18 cellular contexts compared by ENCODE assay signal in genomic region chr12:6861391-6861790, GRCh38. TPM values are rescaled to one million over a fixed set of nuclear protein-coding genes. Genes with fewer than 3 reads are reported as not detected.
A peak's percentile ranks its signal among the peaks of the same experiment; 100 is the strongest.
DNase-seq lines count a peak whose midpoint lies in the region; ATAC-seq and TF ChIP-seq lines count a peak whose summit lies in the region.
"Had no signal": no experiment of that assay in that cellular context is flagged by ENCODE, and none has a peak within 500 bp of the region (broad histone marks: within the 10 kb centered on the region; RNA-seq: fewer than 3 reads in every experiment).

No MANE protein-coding gene starts in this region.

- no peaks in the 10 kb centered on the region for H3K9me3 Mint-ChIP-seq in CD4-positive, alpha-beta T cell
- peaks cover 11% of the 10 kb centered on the region for H3K9me3 Mint-ChIP-seq in glutamatergic neuron (ENCODE audit: unreplicated experiment)
- H3K9me3 Mint-ChIP-seq: CD8-positive, alpha-beta T cell had no signal

- H3K36me3 Mint-ChIP-seq in CD4-positive, alpha-beta T cell (ENCODE audit: low read depth) = peaks cover 86% of the 10 kb centered on the region
- H3K36me3 Mint-ChIP-seq in T-helper 17 cell (ENCODE audit: low read depth) = peaks cover 8% of the 10 kb centered on the region
- peaks cover 4% of the 10 kb centered on the region for H3K36me3 Mint-ChIP-seq in glutamatergic neuron (ENCODE audit: unreplicated experiment)

- no peak overlapping the region for H3K27ac Mint-ChIP-seq in CD4-positive, alpha-beta T cell
- H3K27ac Mint-ChIP-seq in T-helper 17 cell = peak overlapping the region; percentile 14
- H3K27ac Mint-ChIP-seq in glutamatergic neuron (ENCODE audit: unreplicated experiment) = no peak overlapping the region
- H3K27ac Mint-ChIP-seq: CD8-positive, alpha-beta T cell had no signal

- POLR2A ChIA-PET in CD4-positive, alpha-beta T cell (lab: Charles Lee) = interaction anchor here (0.8 kb wide), 1 partner anchor 82 kb away, joined by 4 read pairs; the partner anchor contains the start of genes C12orf57 and RNU7-1

- DNase-seq in CD4-positive, alpha-beta T cell = no peak
- DNase-seq in T-helper 17 cell = no peak
- no peak for DNase-seq in glutamatergic neuron
- DNase-seq in osteoblast (ENCODE audit: insufficient read length, low spot score, missing footprints) = peak; percentile 25
- DNase-seq in germinal center (ENCODE audit: low spot score) = no peak
- DNase-seq: 8988T; ACHN; C1 segment of cervical spinal cord; Caco-2; CD8-positive, alpha-beta T cell; DMS153; DND-41; GM23248; H7; HCEC 1CT had no signal

- H3K9me3 ChIP-seq in CD4-positive, alpha-beta T cell (ENCODE audit: control insufficient read depth, low read length) = no peaks in the 10 kb centered on the region
- no peaks in the 10 kb centered on the region for H3K9me3 ChIP-seq in T-helper 17 cell (ENCODE audit: control insufficient read depth, low read length, poor library complexity, severe bottlenecking)
- H3K9me3 ChIP-seq in osteoblast (ENCODE audit: low read depth, low read length) = no peaks in the 10 kb centered on the region
- H3K9me3 ChIP-seq: A549, Caco-2 had no signal

- peaks cover 11% of the 10 kb centered on the region for H3K4me1 Mint-ChIP-seq in CD4-positive, alpha-beta T cell (ENCODE audit: low read depth)
- H3K4me1 Mint-ChIP-seq in T-helper 17 cell = peaks cover 3% of the 10 kb centered on the region
- H3K4me1 Mint-ChIP-seq in glutamatergic neuron (ENCODE audit: low read depth, unreplicated experiment) = peaks cover 2% of the 10 kb centered on the region

- CTCF ChIA-PET in CD4-positive, alpha-beta T cell (lab: Charles Lee) = interaction anchor here (0.9 kb wide), 1 partner anchor 11 kb away, joined by 6 read pairs; the partner anchor contains the start of gene SPSB2

- H3K4me3 Mint-ChIP-seq in CD4-positive, alpha-beta T cell = peak overlapping the region; percentile 38
- no peak overlapping the region for H3K4me3 Mint-ChIP-seq in T-helper 17 cell
- peak overlapping the region; percentile 26 for H3K4me3 Mint-ChIP-seq in glutamatergic neuron (ENCODE audit: unreplicated experiment)
- H3K4me3 Mint-ChIP-seq: CD8-positive, alpha-beta T cell had no signal

- H3K4me3 ChIP-seq in osteoblast (ENCODE audit: insufficient read depth, low read length) = no peak overlapping the region
- H3K4me3 ChIP-seq: A549, GM23248 had no signal

- no peak overlapping the region for H3K4me2 ChIP-seq in osteoblast (ENCODE audit: insufficient read depth, low read length)
- H3K4me2 ChIP-seq: A549 had no signal

- H3K27me3 ChIP-seq in CD4-positive, alpha-beta T cell (ENCODE audit: control insufficient read depth, insufficient read depth, low read length) = no peaks in the 10 kb centered on the region
- no peaks in the 10 kb centered on the region for H3K27me3 ChIP-seq in osteoblast (ENCODE audit: insufficient read depth, low read length)

- no peak overlapping the region for H2AFZ ChIP-seq in osteoblast (ENCODE audit: low read length)
- H2AFZ ChIP-seq: GM23248 had no signal

- TF ChIP-seq CTCF in CD4-positive, alpha-beta T cell (IDR thresholded peaks at IDR 0.05) = no peak
- TF ChIP-seq CTCF in glutamatergic neuron (IDR thresholded peaks at IDR 0.05; ENCODE audit: partially characterized antibody, unreplicated experiment) (no peak), osteoblast (IDR thresholded peaks at IDR 0.05; ENCODE audit: extremely low read depth, low read depth, low read length) (no peak)

- no peak for ATAC-seq in CD4-positive, alpha-beta T cell (ENCODE audit: poor library complexity)
- ATAC-seq in T-helper 17 cell (no peak), GM19023 (IDR thresholded peaks at IDR 0.05; ENCODE audit: unreplicated experiment) (no peak), HG02840 (IDR thresholded peaks at IDR 0.05; ENCODE audit: low FRiP score, unreplicated experiment) (no peak)
- ATAC-seq: A549; CD8-positive, alpha-beta T cell had no signal

- H3K79me2 ChIP-seq in osteoblast (ENCODE audit: insufficient read depth, low read length) = peaks cover 7% of the 10 kb centered on the region

- no peaks in the 10 kb centered on the region for H4K20me1 ChIP-seq in osteoblast (ENCODE audit: insufficient read depth, low read length)

- intact Hi-C loops in CD4-positive, alpha-beta T cell (cut with DNase I, micrococcal nuclease) = no loop called here

- H3K4me1 ChIP-seq in osteoblast (ENCODE audit: insufficient read depth, low read length) = peaks cover 5% of the 10 kb centered on the region
- H3K4me1 ChIP-seq: Caco-2 had no signal

- no peak overlapping the region for H3K27ac ChIP-seq in CD4-positive, alpha-beta T cell (ENCODE audit: low read depth, low read length)
- H3K27ac ChIP-seq in osteoblast (ENCODE audit: low read depth, low read length) = no peak overlapping the region
- H3K27ac ChIP-seq: A549, GM23248 had no signal

- peaks cover 83% of the 10 kb centered on the region for H3K36me3 ChIP-seq in osteoblast (ENCODE audit: insufficient read depth, low read length)

- H3K27me3 Mint-ChIP-seq in CD4-positive, alpha-beta T cell = no peaks in the 10 kb centered on the region
- H3K27me3 Mint-ChIP-seq in T-helper 17 cell = no peaks in the 10 kb centered on the region
- peaks cover 5% of the 10 kb centered on the region for H3K27me3 Mint-ChIP-seq in glutamatergic neuron (ENCODE audit: unreplicated experiment)

RNA-seq across cellular contexts. Expression of gene TPI1, which starts 5.9 kb away (rescaled TPM):
- total RNA-seq in CD4-positive, alpha-beta T cell = 10 to 100 TPM; 46.8 to 48.7 TPM
- 100 to 1,000 TPM; 140 to 144 TPM for total RNA-seq in T-helper 17 cell
- 663 TPM for total RNA-seq in glutamatergic neuron (ENCODE audit: unreplicated experiment)
- 385 and 553 TPM in 2 replicates for total RNA-seq in osteoblast

RNA-seq across cellular contexts. Expression of gene USP5, which starts 9.4 kb away (rescaled TPM):
- 10 to 100 TPM; 31.8 to 33.4 TPM for total RNA-seq in CD4-positive, alpha-beta T cell
- total RNA-seq in T-helper 17 cell = 10 to 100 TPM; 65.7 to 76.1 TPM
- 141 TPM for total RNA-seq in glutamatergic neuron (ENCODE audit: unreplicated experiment)
- total RNA-seq in osteoblast = 65.7 and 77.1 TPM in 2 replicates

RNA-seq across cellular contexts. Expression of gene CDCA3, which starts 10.3 kb away (rescaled TPM):
- under 1 TPM; 0.80 to 0.89 TPM for total RNA-seq in CD4-positive, alpha-beta T cell
- total RNA-seq in T-helper 17 cell = under 1 TPM; 0.65 to 0.87 TPM
- 5.2 TPM for total RNA-seq in glutamatergic neuron (ENCODE audit: unreplicated experiment)
- total RNA-seq in osteoblast = 4.0 and 5.0 TPM in 2 replicates

RNA-seq across cellular contexts. Expression of gene SPSB2, which starts 11.7 kb away (rescaled TPM):
- total RNA-seq in CD4-positive, alpha-beta T cell = 1 to 10 TPM; 3.2 to 3.3 TPM
- total RNA-seq in T-helper 17 cell (1 to 10 TPM; 6.7 to 8.7 TPM), glutamatergic neuron (ENCODE audit: unreplicated experiment) (4.3 TPM), osteoblast (11.5 and 11.9 TPM in 2 replicates)

RNA-seq across cellular contexts. Expression of gene GNB3, which starts 20.7 kb away (rescaled TPM):
- under 1 TPM; 0.75 to 0.85 TPM for total RNA-seq in CD4-positive, alpha-beta T cell
- total RNA-seq in T-helper 17 cell (under 1 TPM; 0.26 to 0.45 TPM), glutamatergic neuron (ENCODE audit: unreplicated experiment) (45.7 TPM), osteoblast (1.4 and 2.7 TPM in 2 replicates)
